In genomic region chr12:92002673-92003382, GRCh38 we compare ENCODE assay signal across 11 cellular contexts.
A peak's percentile ranks its signal among the peaks of the same experiment; 100 is the strongest.
DNase-seq lines count a peak whose midpoint lies in the region; ATAC-seq and TF ChIP-seq lines count a peak whose summit lies in the region.
"Had no signal": no experiment of that assay in that cellular context is flagged by ENCODE, and none has a peak within 500 bp of the region (broad histone marks: within the 10 kb centered on the region; RNA-seq: fewer than 3 reads in every experiment).

No MANE protein-coding gene starts in this region.

- no peaks in the 10 kb centered on the region for H3K27me3 ChIP-seq in osteoblast (ENCODE audit: insufficient read depth, low read length)
- H3K27me3 ChIP-seq: brain microvascular endothelial cell had no signal

- H3K36me3 ChIP-seq in SK-N-MC (ENCODE audit: insufficient read depth, low read length): no peaks in the 10 kb centered on the region
- no peaks in the 10 kb centered on the region for H3K36me3 ChIP-seq in osteoblast (ENCODE audit: insufficient read depth, low read length)
- H3K36me3 ChIP-seq: brain microvascular endothelial cell had no signal

- peak overlapping the region; percentile 41 for H3K4me2 ChIP-seq in osteoblast (ENCODE audit: insufficient read depth, low read length)

- no peak overlapping the region for H3K9ac ChIP-seq in SK-N-MC (ENCODE audit: insufficient read length)

- peak overlapping the region; percentile 39 for H3K27ac ChIP-seq in SK-N-MC
- no peak overlapping the region for H3K27ac ChIP-seq in osteoblast (ENCODE audit: low read depth, low read length)
- H3K27ac ChIP-seq: brain microvascular endothelial cell had no signal

- H3K4me1 ChIP-seq in osteoblast (ENCODE audit: insufficient read depth, low read length): peaks cover 6% of the 10 kb centered on the region

- in situ Hi-C loops in G401 (cut with HindIII; ENCODE audit: low sequenced_read_pairs): no loop called here

- DNase-seq in G401 (ENCODE audit: low spot score) (peak; percentile 66), SK-N-MC (ENCODE audit: low read depth, low spot score) (no peak), fibroblast of pulmonary artery (ENCODE audit: low read depth) (peak; percentile 36), osteoblast (ENCODE audit: insufficient read length, low spot score, missing footprints) (no peak), SIG-M5 treated with dmso at 0.1 percent for 504 hours (lab: John Stamatoyannopoulos, UW; ENCODE audit: unreplicated experiment) (no peak), SIG-M5 (lab: John Stamatoyannopoulos, UW) (no peak)
- DNase-seq: activated CD8-positive, alpha-beta memory T cell treated with anti-CD3 and anti-CD28 coated beads, Interleukin-2, amount 10 ng/mL, durations not matched to agents 7 days and 5 days; brain microvascular endothelial cell; mucosa of descending colon; NCI-H2107 had no signal

- no peak for ATAC-seq in HG03571 (IDR thresholded peaks at IDR 0.05; ENCODE audit: unreplicated experiment)
- ATAC-seq: activated CD8-positive, alpha-beta memory T cell treated with anti-CD3 and anti-CD28 coated beads, Interleukin-2, amount 10 ng/mL, durations not matched to agents 7 days and 5 days; mucosa of descending colon had no signal

- H2AFZ ChIP-seq in osteoblast (ENCODE audit: low read length): peak overlapping the region; percentile 27

- H4K20me1 ChIP-seq in osteoblast (ENCODE audit: insufficient read depth, low read length): no peaks in the 10 kb centered on the region

- no peaks in the 10 kb centered on the region for H3K79me2 ChIP-seq in osteoblast (ENCODE audit: insufficient read depth, low read length)

- H3K4me3 ChIP-seq in SK-N-MC (no peak overlapping the region), fibroblast of pulmonary artery (replicated peaks; ENCODE audit: low read depth, low read length) (no peak overlapping the region), osteoblast (ENCODE audit: insufficient read depth, low read length) (no peak overlapping the region)
- H3K4me3 ChIP-seq: mucosa of descending colon had no signal

- H3K9me3 ChIP-seq in SK-N-MC (ENCODE audit: low read depth, low read length): no peaks in the 10 kb centered on the region
- H3K9me3 ChIP-seq in osteoblast (ENCODE audit: low read depth, low read length): no peaks in the 10 kb centered on the region
- H3K9me3 ChIP-seq: mucosa of descending colon had no signal

- no peak for TF ChIP-seq CTCF in fibroblast of pulmonary artery (IDR thresholded peaks at IDR 0.05; ENCODE audit: low read length, missing control alignments)
- TF ChIP-seq CTCF in osteoblast (IDR thresholded peaks at IDR 0.05; ENCODE audit: extremely low read depth, low read depth, low read length): no peak

Comparison
In these comparisons a context has a peak if more than half of its experiments do, and no peak if none do; other contexts are left out.
1. DNase-seq: peak in G401 (single experiment) and fibroblast of pulmonary artery (single experiment); none in SK-N-MC (single experiment), osteoblast (single experiment), SIG-M5 treated with dmso at 0.1 percent for 504 hours (single experiment) and SIG-M5 (single experiment).